In genomic region chr10:42113158-42113450, GRCh38 we compare ENCODE assay signal across 3 cellular contexts.
TF ChIP-seq lines count a peak whose summit lies in the region.

No MANE protein-coding gene starts in this region.

TF ChIP-seq in SK-N-SH, 30 proteins besides CTCF, POLR2A, EP300 and RAD21 (continued from another document):
- TF ChIP-seq FOXM1 (IDR thresholded peaks at IDR 0.05; ENCODE audit: low read depth) (no peak), SMC3 (IDR thresholded peaks at IDR 0.05; ENCODE audit: low read depth, low read length) (no peak), MAX (IDR thresholded peaks at IDR 0.05; ENCODE audit: low read depth) (no peak)

TF ChIP-seq in SK-N-SH treated with all-trans-retinoic acid at 6 μM for 48 hours, 23 proteins besides CTCF, POLR2A, EP300 and RAD21 (continued from another document):
- TF ChIP-seq PATZ1 (CRISPR knock-in tag; IDR thresholded peaks at IDR 0.05; ENCODE audit: borderline replicate concordance) (no peak), ZNF565 (CRISPR knock-in tag; conservative IDR thresholded peaks at IDR 0.05; ENCODE audit: low read depth) (no peak), POU6F1 (CRISPR knock-in tag; IDR thresholded peaks at IDR 0.05; ENCODE audit: borderline replicate concordance, low read depth) (no peak), ESRRG (CRISPR knock-in tag; IDR thresholded peaks at IDR 0.05) (no peak), TOX (CRISPR knock-in tag; IDR thresholded peaks at IDR 0.05; ENCODE audit: borderline replicate concordance) (no peak), ZFP30 (CRISPR knock-in tag; IDR thresholded peaks at IDR 0.05) (no peak), PPARA (CRISPR knock-in tag; IDR thresholded peaks at IDR 0.05; ENCODE audit: borderline replicate concordance) (no peak)
TF ChIP-seq in SK-N-SH treated with all-trans-retinoic acid at 6 μM for 48 hours: peak in this region for 0.

TF ChIP-seq in GM23338, 12 proteins besides CTCF, POLR2A, EP300 and RAD21 (continued from another document):
- no peak for TF ChIP-seq ZNF462 (CRISPR knock-in tag; IDR thresholded peaks at IDR 0.05)
